ENCODE assay signal across 24 cellular contexts in genomic region chr10:112938808-112939482, GRCh38.
"Had no signal": no experiment of that assay in that cellular context is flagged by ENCODE, and none has a peak within 500 bp of the region (broad histone marks: within the 10 kb centered on the region; RNA-seq: fewer than 3 reads in every experiment).

No MANE protein-coding gene starts in this region.

- H3K27me3 ChIP-seq: right lobe of liver, testis, vagina had no signal

- H3K4me1 ChIP-seq: right lobe of liver, testis, vagina had no signal

- H3K9me3 ChIP-seq: right lobe of liver, testis, vagina had no signal

- ATAC-seq: activated CD4-positive, alpha-beta T cell treated with anti-CD3 and anti-CD28 coated beads for 36 hours; right lobe of liver; stimulated activated naive B cell treated with anti-CD40 and anti-IgM and Interleukin-4, amounts not matched to agents 10 μg/mL and 1 μg/mL and 100 μg/mL, for 72 hours had no signal

- H3K4me1 Mint-ChIP-seq: activated B cell treated with CpG ODN at 0.5 μM for 24 hours; activated CD4-positive, alpha-beta T cell treated with anti-CD3 and anti-CD28 coated beads for 36 hours; activated naive CD8-positive, alpha-beta T cell treated with anti-CD3 and anti-CD28 coated beads for 36 hours; immature natural killer cell; stimulated activated naive B cell treated with anti-CD40 and anti-IgM and Interleukin-4, amounts not matched to agents 10 μg/mL and 1 μg/mL and 100 μg/mL, for 72 hours had no signal

- H3K36me3 ChIP-seq: right lobe of liver, vagina had no signal

- FAIRE-seq: bronchial epithelial cell had no signal

- H3K27ac ChIP-seq: right lobe of liver, skin epidermis, testis, vagina had no signal

- H3K4me3 Mint-ChIP-seq: activated B cell treated with CpG ODN at 0.5 μM for 24 hours; activated CD4-positive, alpha-beta T cell treated with anti-CD3 and anti-CD28 coated beads for 36 hours; activated naive CD8-positive, alpha-beta T cell treated with anti-CD3 and anti-CD28 coated beads for 36 hours; immature natural killer cell; nephron; stimulated activated naive B cell treated with anti-CD40 and anti-IgM and Interleukin-4, amounts not matched to agents 10 μg/mL and 1 μg/mL and 100 μg/mL, for 72 hours had no signal

- H3K9me3 Mint-ChIP-seq: activated B cell treated with CpG ODN at 0.5 μM for 24 hours; activated naive CD8-positive, alpha-beta T cell treated with anti-CD3 and anti-CD28 coated beads for 36 hours; nephron; stimulated activated naive B cell treated with anti-CD40 and anti-IgM and Interleukin-4, amounts not matched to agents 10 μg/mL and 1 μg/mL and 100 μg/mL, for 72 hours had no signal

- H3K27ac Mint-ChIP-seq: activated B cell treated with CpG ODN at 0.5 μM for 24 hours; activated CD4-positive, alpha-beta T cell treated with anti-CD3 and anti-CD28 coated beads for 36 hours; activated naive CD8-positive, alpha-beta T cell treated with anti-CD3 and anti-CD28 coated beads for 36 hours; immature natural killer cell; nephron; stimulated activated naive B cell treated with anti-CD40 and anti-IgM and Interleukin-4, amounts not matched to agents 10 μg/mL and 1 μg/mL and 100 μg/mL, for 72 hours had no signal

- H3K4me3 ChIP-seq: right lobe of liver, skin epidermis, testis, vagina had no signal

- H3K36me3 Mint-ChIP-seq: activated naive CD8-positive, alpha-beta T cell treated with anti-CD3 and anti-CD28 coated beads for 36 hours; immature natural killer cell; stimulated activated naive B cell treated with anti-CD40 and anti-IgM and Interleukin-4, amounts not matched to agents 10 μg/mL and 1 μg/mL and 100 μg/mL, for 72 hours had no signal

- DNase-seq: activated B cell treated with CpG ODN at 0.5 μM for 24 hours; activated CD4-positive, alpha-beta T cell treated with anti-CD3 and anti-CD28 coated beads for 36 hours; activated CD4-positive, alpha-beta T cell treated with anti-CD3 and anti-CD28 coated beads, Interleukin-2, amount 50 U/mL, for 4 hours; activated naive CD4-positive, alpha-beta T cell treated with Interleukin-2 at 50 U/mL for 16 hours; activated naive CD8-positive, alpha-beta T cell treated with anti-CD3 and anti-CD28 coated beads for 36 hours; activated T-cell treated with anti-CD3 and anti-CD28 coated beads, Interleukin-2, amount 50 U/mL, for 48 hours; amygdala; effector CD4-positive, alpha-beta T cell; erythroblast; foreskin fibroblast; immature natural killer cell; occipital lobe; posterior cingulate gyrus; right lobe of liver; stimulated activated CD4-positive, alpha-beta T cell treated with anti-CD3 and anti-CD28 coated beads, Interleukin-2, amount 100 ng/mL, for 48 hours; stimulated activated CD8-positive, alpha-beta memory T cell treated with anti-CD3 and anti-CD28 coated beads, Interleukin-4, amount 100 ng/mL, for 48 hours; stimulated activated naive B cell treated with anti-CD40 and anti-IgM and Interleukin-4, amounts not matched to agents 10 μg/mL and 1 μg/mL and 100 μg/mL, for 72 hours; T-helper 1 cell; testis; trophoblast cell had no signal
